In the genomic region with DNA sequence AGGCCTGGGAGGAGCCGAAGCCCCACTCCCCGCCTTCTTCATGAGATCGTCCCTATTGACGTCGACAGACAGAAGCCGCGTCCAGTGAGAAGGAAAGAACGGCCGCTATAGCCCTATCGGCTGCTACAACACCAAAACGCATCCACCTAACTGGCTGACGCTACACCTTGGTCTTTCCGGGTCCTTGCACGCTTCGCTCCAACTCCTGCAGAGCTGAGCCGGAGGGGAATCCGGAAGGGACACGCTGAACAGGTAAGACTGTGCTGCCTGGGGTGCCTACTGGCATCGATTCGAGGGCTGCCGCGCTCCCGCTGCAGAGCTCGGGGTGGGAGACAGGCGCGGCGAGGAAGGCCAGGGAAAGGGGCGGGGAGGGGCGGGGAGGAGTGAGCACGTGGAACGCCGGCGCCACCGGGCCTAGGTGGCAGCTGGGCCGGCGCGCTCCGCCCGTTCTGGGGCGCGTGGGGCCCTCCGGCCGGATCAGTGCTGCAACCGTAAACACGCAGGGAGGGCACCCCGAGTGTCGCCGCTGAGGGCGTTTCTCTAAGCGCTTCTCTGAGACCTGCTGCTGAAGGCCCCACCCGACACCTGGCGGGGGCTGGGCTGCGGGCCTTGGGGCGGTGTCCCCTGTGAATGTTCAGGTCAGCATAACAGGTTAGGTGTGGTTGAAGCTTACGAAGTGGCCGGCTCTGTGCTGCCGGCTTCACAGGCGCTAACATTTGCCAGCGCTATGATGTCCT, we compare ENCODE assay signal across 8 cellular contexts. TPM values are rescaled to one million over a fixed set of nuclear protein-coding genes. Genes with fewer than 3 reads are reported as not detected.
DNase-seq lines count a peak whose midpoint lies in the region; ATAC-seq lines count a peak whose summit lies in the region.

A gene with protein sequence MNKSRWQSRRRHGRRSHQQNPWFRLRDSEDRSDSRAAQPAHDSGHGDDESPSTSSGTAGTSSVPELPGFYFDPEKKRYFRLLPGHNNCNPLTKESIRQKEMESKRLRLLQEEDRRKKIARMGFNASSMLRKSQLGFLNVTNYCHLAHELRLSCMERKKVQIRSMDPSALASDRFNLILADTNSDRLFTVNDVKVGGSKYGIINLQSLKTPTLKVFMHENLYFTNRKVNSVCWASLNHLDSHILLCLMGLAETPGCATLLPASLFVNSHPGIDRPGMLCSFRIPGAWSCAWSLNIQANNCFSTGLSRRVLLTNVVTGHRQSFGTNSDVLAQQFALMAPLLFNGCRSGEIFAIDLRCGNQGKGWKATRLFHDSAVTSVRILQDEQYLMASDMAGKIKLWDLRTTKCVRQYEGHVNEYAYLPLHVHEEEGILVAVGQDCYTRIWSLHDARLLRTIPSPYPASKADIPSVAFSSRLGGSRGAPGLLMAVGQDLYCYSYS (plus strand): TSS at position 173 of the 737 bp plus-strand sequence. CDS start 11,515 bp downstream, outside the sequence.

- WGBS in mesenchymal stem cell, result under 1% methylated on average over 59 of the region's 59 CpGs

- peaks cover 2% of the 10 kb centered on the region for H3K4me1 ChIP-seq in HUES48 (ENCODE audit: control insufficient read depth, insufficient read depth, low read length)
- H3K4me1 ChIP-seq in NT2/D1 (ENCODE audit: insufficient read depth, insufficient read length), result peaks cover 3% of the 10 kb centered on the region
- no peaks in the 10 kb centered on the region for H3K4me1 ChIP-seq in endocrine pancreas (ENCODE audit: control insufficient read depth, insufficient read depth, low read length)
- peaks cover 16% of the 10 kb centered on the region for H3K4me1 ChIP-seq in mesenchymal stem cell (ENCODE audit: control insufficient read depth, insufficient read depth, low read depth, low read length)

- in situ Hi-C loops in Caki2 (cut with HindIII; ENCODE audit: low pct_unique_long_range_greater_than_20kb, low sequenced_read_pairs), result no loop called here

- H3K9ac ChIP-seq in HUES48 (ENCODE audit: low read depth, low read length) (peak within 1 kb of the TSS; percentile 61), NT2/D1 (ENCODE audit: insufficient read length, low read depth) (peak within 1 kb of the TSS; percentile 76), endocrine pancreas (ENCODE audit: control insufficient read depth, insufficient read depth, low read length) (peak within 1 kb of the TSS; percentile 72), mesenchymal stem cell (ENCODE audit: low read length) (peak within 1 kb of the TSS; percentile 98)

- peak within 1 kb of the TSS; percentile 37 for H4K91ac ChIP-seq in mesenchymal stem cell (ENCODE audit: low read length)

- H3K4me3 ChIP-seq in HUES48 (ENCODE audit: low read depth, low read length) (peak within 1 kb of the TSS; percentile 79), NT2/D1 (ENCODE audit: insufficient read length, low read depth) (peak within 1 kb of the TSS; percentile 80), endocrine pancreas (ENCODE audit: control insufficient read depth, insufficient read depth, low read length) (peak within 1 kb of the TSS; percentile 70), mesenchymal stem cell (ENCODE audit: insufficient read depth in 1 of 2, low read depth in 1 of 2, low read length in 2 of 2) (peak within 1 kb of the TSS; percentile 89 to 99)

- H2AFZ ChIP-seq in mesenchymal stem cell (ENCODE audit: low read depth, low read length), result peak within 1 kb of the TSS; percentile 98

- peak within 1 kb of the TSS; percentile 69 for H3K27ac ChIP-seq in HUES48 (ENCODE audit: low read depth, low read length)
- peak within 1 kb of the TSS; percentile 84 for H3K27ac ChIP-seq in mesenchymal stem cell (ENCODE audit: low read length, poor library complexity, severe bottlenecking)

- H3K4me2 ChIP-seq in mesenchymal stem cell (ENCODE audit: low read length, poor library complexity, severe bottlenecking), result peak within 1 kb of the TSS; percentile 83

- H2BK12ac ChIP-seq in mesenchymal stem cell (ENCODE audit: low read length in 2 of 2), result peak within 1 kb of the TSS in 1 of 2 experiments; percentile 42

- H3K36me3 ChIP-seq in HUES48 (ENCODE audit: control insufficient read depth, insufficient read depth, low read length) (no peaks in the 10 kb centered on the region), NT2/D1 (ENCODE audit: insufficient read depth, insufficient read length, low read length) (peaks cover 6% of the 10 kb centered on the region), endocrine pancreas (ENCODE audit: control insufficient read depth, insufficient read depth, low read length) (no peaks in the 10 kb centered on the region), mesenchymal stem cell (ENCODE audit: control insufficient read depth in 1 of 2, insufficient read depth in 2 of 2, low read depth in 1 of 2, low read length in 2 of 2) (peaks cover 0 to 15% of the 10 kb centered on the region in 2 experiments)

- peak within 1 kb of the TSS in 1 of 2 experiments; percentile 93 for H3K23ac ChIP-seq in mesenchymal stem cell (ENCODE audit: low read length in 2 of 2)

- H3K14ac ChIP-seq in mesenchymal stem cell (ENCODE audit: low read length in 2 of 2), result peak within 1 kb of the TSS in 1 of 2 experiments; percentile 95

- H2AK5ac ChIP-seq in mesenchymal stem cell (ENCODE audit: low read length, severe bottlenecking), result peak within 1 kb of the TSS; percentile 38

- H3K4ac ChIP-seq in mesenchymal stem cell (ENCODE audit: low read depth in 1 of 2, low read length in 2 of 2), result peak within 1 kb of the TSS; percentile 5 to 93

- peak; percentile 98 for ATAC-seq in GM21423 (IDR thresholded peaks at IDR 0.05; ENCODE audit: unreplicated experiment)

- DNase-seq in Caki2 (ENCODE audit: low read depth), result peak; percentile 95
- DNase-seq in NT2/D1 (ENCODE audit: low read depth, low spot score), result peak; percentile 89
- peak; percentile 64 to 78 (median 75) for DNase-seq in activated CD8-positive, alpha-beta memory T cell treated with anti-CD3 and anti-CD28 coated beads for 48 hours (ENCODE audit: low read depth in 2 of 3, low spot score in 2 of 3)
- DNase-seq in mesenchymal stem cell, result peak; percentile 99
- DNase-seq in stimulated activated CD8-positive, alpha-beta memory T cell treated with anti-CD3 and anti-CD28 coated beads, Interleukin-15, amount 100 ng/mL, for 1 hour (ENCODE audit: low read depth), result peak; percentile 87

- peaks cover 14% of the 10 kb centered on the region for H3K27me3 ChIP-seq in HUES48 (ENCODE audit: control insufficient read depth, insufficient read depth, low read length)
- H3K27me3 ChIP-seq in NT2/D1 (ENCODE audit: insufficient read depth, insufficient read length), result peaks cover 5% of the 10 kb centered on the region
- no peaks in the 10 kb centered on the region for H3K27me3 ChIP-seq in endocrine pancreas (ENCODE audit: control insufficient read depth, insufficient read depth, low read length)
- H3K27me3 ChIP-seq in mesenchymal stem cell (ENCODE audit: control insufficient read depth in 1 of 2, insufficient read depth in 1 of 2, low read length in 2 of 2), result no peaks in the 10 kb centered on the region

- H3K9me3 ChIP-seq in HUES48 (ENCODE audit: control insufficient read depth, insufficient read depth, low read length) (no peaks in the 10 kb centered on the region), NT2/D1 (ENCODE audit: insufficient read depth, low read length) (no peaks in the 10 kb centered on the region), endocrine pancreas (ENCODE audit: control insufficient read depth, low read length) (no peaks in the 10 kb centered on the region), mesenchymal stem cell (ENCODE audit: control insufficient read depth, low read length) (no peaks in the 10 kb centered on the region)

- H3K18ac ChIP-seq in mesenchymal stem cell (ENCODE audit: low read depth in 1 of 2, low read length in 2 of 2), result peak within 1 kb of the TSS; percentile 90 to 91

- H2BK15ac ChIP-seq in mesenchymal stem cell (ENCODE audit: low read depth, poor library complexity, severe bottlenecking), result peak within 1 kb of the TSS; percentile 54

- peaks cover 19% of the 10 kb centered on the region for H3K79me1 ChIP-seq in mesenchymal stem cell (replicated peaks; ENCODE audit: low read length, poor library complexity, severe bottlenecking)

- peak within 1 kb of the TSS; percentile 62 for H4K8ac ChIP-seq in mesenchymal stem cell (ENCODE audit: low read length)

- peak within 1 kb of the TSS; percentile 33 for H2BK5ac ChIP-seq in mesenchymal stem cell (ENCODE audit: low read depth, low read length, poor library complexity, severe bottlenecking)

- H2BK120ac ChIP-seq in mesenchymal stem cell (ENCODE audit: low read depth, low read length), result peak within 1 kb of the TSS; percentile 9

RNA-seq across cellular contexts. Expression of the gene that starts here (rescaled TPM):
- total RNA-seq in Caki2 (2014; rRNA removed; shearing (Covaris generic); ENCODE audit: low replicate concordance), result 2.1 and 9.4 TPM in 2 replicates
- polyA plus RNA-seq in mesenchymal stem cell (2013, experiment 1 of 2), result 21.1 TPM
- polyA plus RNA-seq in mesenchymal stem cell (2013, experiment 2 of 2), result 23.4 TPM

Comparison
In these comparisons a context has a peak if more than half of its experiments do, and no peak if none do; other contexts are left out.
1. Peak in every context shown above with its lines: DNase-seq, ATAC-seq, H3K4me3 ChIP-seq and H3K27ac ChIP-seq.